In genomic region chr21:34793471-34793870, GRCh38 we compare ENCODE assay signal across 13 cellular contexts.
A peak's percentile ranks its signal among the peaks of the same experiment; 100 is the strongest.
DNase-seq lines count a peak whose midpoint lies in the region; ATAC-seq and TF ChIP-seq lines count a peak whose summit lies in the region.
"Had no signal": no experiment of that assay in that cellular context is flagged by ENCODE, and none has a peak within 500 bp of the region (broad histone marks: within the 10 kb centered on the region; RNA-seq: fewer than 3 reads in every experiment).

No MANE protein-coding gene starts in this region.

- 99% methylated on average over 6 of the region's 6 CpGs for WGBS in smooth muscle cell (ENCODE audit: low lambda C conversion rate)

- H3K79me2 ChIP-seq in smooth muscle cell (ENCODE audit: low read depth): no peaks in the 10 kb centered on the region

- intact Hi-C loops in gastrocnemius medialis (cut with DNase I; ENCODE audit: low total_unique reads): loop anchor here (10.0 kb wide), 1 partner anchor 611 kb away; no protein-coding TSS in a partner anchor

- H4K20me1 ChIP-seq in smooth muscle cell (ENCODE audit: low read depth): peaks cover 74% of the 10 kb centered on the region

- H3K36me3 Mint-ChIP-seq in activated T-cell treated with anti-CD3 and anti-CD28 coated beads, Interleukin-2, amount 50 U/mL, for 72 hours (ENCODE audit: insufficient read depth in 2 of 2): peaks cover 7 to 18% of the 10 kb centered on the region in 2 donors

- no peaks in the 10 kb centered on the region for H3K4me1 Mint-ChIP-seq in activated T-cell treated with anti-CD3 and anti-CD28 coated beads, Interleukin-2, amount 50 U/mL, for 72 hours (ENCODE audit: low read depth)
- H3K4me1 Mint-ChIP-seq: B cell had no signal

- peaks cover 26% of the 10 kb centered on the region for H3K4me1 ChIP-seq in SJSA1 (replicated peaks)
- peaks cover 23% of the 10 kb centered on the region for H3K4me1 ChIP-seq in smooth muscle cell (ENCODE audit: low read depth)
- peaks cover 29 to 38% of the 10 kb centered on the region in 2 donors for H3K4me1 ChIP-seq in gastrocnemius medialis

- no peaks in the 10 kb centered on the region for H3K27me3 ChIP-seq in SJSA1 (replicated peaks)
- no peaks in the 10 kb centered on the region for H3K27me3 ChIP-seq in smooth muscle cell (ENCODE audit: low read depth)
- no peaks in the 10 kb centered on the region for H3K27me3 ChIP-seq in gastrocnemius medialis

- H3K9me3 ChIP-seq in SJSA1 (replicated peaks) (peaks cover 14% of the 10 kb centered on the region), smooth muscle cell (replicated peaks; ENCODE audit: low read depth) (no peaks in the 10 kb centered on the region), gastrocnemius medialis (no peaks in the 10 kb centered on the region)

- H3K4me2 ChIP-seq in smooth muscle cell: no peak overlapping the region

- TF ChIP-seq POLR2A in gastrocnemius medialis (IDR thresholded peaks at IDR 0.05): no peak

- no peak overlapping the region for H2AFZ ChIP-seq in smooth muscle cell (ENCODE audit: low read depth)

- no peak overlapping the region for H3K4me3 Mint-ChIP-seq in activated T-cell treated with anti-CD3 and anti-CD28 coated beads, Interleukin-2, amount 50 U/mL, for 72 hours
- H3K4me3 Mint-ChIP-seq: B cell; CD4-positive, alpha-beta T cell had no signal

- DNase-seq in DMS53 treated with DMSO at 0.1 percent for 48 hours (lab: John Stamatoyannopoulos, UW; ENCODE audit: unreplicated experiment) (peak; percentile 26), SJSA1 (ENCODE audit: low read depth in 1 of 2, low spot score in 2 of 2) (no peak), fibroblast of the aortic adventitia (ENCODE audit: low read depth) (no peak), smooth muscle cell (lab: John Stamatoyannopoulos, UW; ENCODE audit: unreplicated experiment) (no peak), gastrocnemius medialis (no peak)
- no peak for DNase-seq in activated T-cell treated with anti-CD3 and anti-CD28 coated beads, Interleukin-2, amount 50 U/mL, for 72 hours
- DNase-seq: C1 segment of cervical spinal cord; Calu3; CD4-positive, alpha-beta T cell; GF-D8; HCEC 1CT had no signal

- H3F3A ChIP-seq in smooth muscle cell (ENCODE audit: low read depth): peaks cover 62% of the 10 kb centered on the region

- ATAC-seq in activated CD4-positive, CD25-positive, alpha-beta regulatory T cell treated with anti-CD3 and anti-CD28 coated beads, Interleukin-2, amount 50 U/mL, for 24 hours: no peak
- no peak for ATAC-seq in gastrocnemius medialis
- ATAC-seq in activated T-cell treated with anti-CD3 and anti-CD28 coated beads, Interleukin-2, amount 50 U/mL, for 72 hours (replicated peaks in 1 of 2): no peak

- H3K27ac ChIP-seq in SJSA1 (peak overlapping the region; percentile 58; the same call in 1 of the 2 replicates), smooth muscle cell (ENCODE audit: low read depth) (peak overlapping the region; percentile 17), gastrocnemius medialis (no peak overlapping the region)

- no peaks in the 10 kb centered on the region for H3K9me3 Mint-ChIP-seq in activated T-cell treated with anti-CD3 and anti-CD28 coated beads, Interleukin-2, amount 50 U/mL, for 72 hours
- H3K9me3 Mint-ChIP-seq: CD4-positive, alpha-beta T cell had no signal

- TF ChIP-seq CTCF in fibroblast of the aortic adventitia (IDR thresholded peaks at IDR 0.05; ENCODE audit: insufficient read depth, low read length) (peak; percentile 13), smooth muscle cell (IDR thresholded peaks at IDR 0.05; ENCODE audit: borderline replicate concordance, insufficient read depth, poor library complexity, severe bottlenecking) (no peak), gastrocnemius medialis (IDR thresholded peaks at IDR 0.05 in 4 of 5, conservative IDR thresholded peaks at IDR 0.05 in 1 of 5) (no peak)

- no peak overlapping the region for H3K9ac ChIP-seq in smooth muscle cell (ENCODE audit: low read depth)

- no peaks in the 10 kb centered on the region for H3K27me3 Mint-ChIP-seq in activated T-cell treated with anti-CD3 and anti-CD28 coated beads, Interleukin-2, amount 50 U/mL, for 72 hours (ENCODE audit: low read depth)
- H3K27me3 Mint-ChIP-seq: B cell; CD4-positive, alpha-beta T cell had no signal

- H3K4me3 ChIP-seq in SJSA1 (no peak overlapping the region), fibroblast of the aortic adventitia (ENCODE audit: low read depth, low read length) (no peak overlapping the region), smooth muscle cell (no peak overlapping the region), gastrocnemius medialis (no peak overlapping the region)

- no peak overlapping the region for H3K27ac Mint-ChIP-seq in activated T-cell treated with anti-CD3 and anti-CD28 coated beads, Interleukin-2, amount 50 U/mL, for 72 hours
- H3K27ac Mint-ChIP-seq: B cell; CD4-positive, alpha-beta T cell had no signal

- H3K36me3 ChIP-seq in SJSA1 (peaks cover 98% of the 10 kb centered on the region), smooth muscle cell (ENCODE audit: low read depth) (peaks cover 6% of the 10 kb centered on the region), gastrocnemius medialis (peaks cover 0 to 19% of the 10 kb centered on the region in 2 donors)

- in situ Hi-C loops in gastrocnemius medialis (cut with MboI; ENCODE audit: low sequenced_read_pairs in 4 of 4): loop anchor here in 3 of 4 donors (10.0 to 25.0 kb wide), 4 partner anchors 81 to 244 kb away; partner anchors contain the start of gene RUNX1 (in 1 of the 3)

Comparison
In these comparisons a context has a peak if more than half of its experiments do, and no peak if none do; other contexts are left out.
1. H3K27ac ChIP-seq: peak in SJSA1 (single experiment) and smooth muscle cell (single experiment); none in gastrocnemius medialis (0 of 4).